ENCODE assay signal across 16 cellular contexts in genomic region chr18:27136208-27136535, GRCh38. TPM values are rescaled to one million over a fixed set of nuclear protein-coding genes. Genes with fewer than 3 reads are reported as not detected.
DNase-seq lines count a peak whose midpoint lies in the region; ATAC-seq and TF ChIP-seq lines count a peak whose summit lies in the region.
"Had no signal": no experiment of that assay in that cellular context is flagged by ENCODE, and none has a peak within 500 bp of the region (broad histone marks: within the 10 kb centered on the region; RNA-seq: fewer than 3 reads in every experiment).

No MANE protein-coding gene starts in this region.

- H3K4me3 ChIP-seq in upper lobe of right lung: no peak overlapping the region
- H3K4me3 ChIP-seq: tibial artery had no signal

- no peak overlapping the region for H3K27ac ChIP-seq in upper lobe of right lung
- H3K27ac ChIP-seq: neutrophil, tibial artery had no signal

- in situ Hi-C loops in GM13976 (cut with MboI; ENCODE audit: low sequenced_read_pairs, unreplicated experiment): no loop called here

- no peaks in the 10 kb centered on the region for H3K9me3 ChIP-seq in upper lobe of right lung
- H3K9me3 ChIP-seq: neutrophil, tibial artery had no signal

- no peaks in the 10 kb centered on the region for H3K4me1 ChIP-seq in upper lobe of right lung
- H3K4me1 ChIP-seq: tibial artery had no signal

- no peaks in the 10 kb centered on the region for H3K27me3 ChIP-seq in upper lobe of right lung
- H3K27me3 ChIP-seq: neutrophil, tibial artery had no signal

- intact Hi-C loops in upper lobe of right lung (cut with DNase I) (no loop called here), cardiac septum (cut with DNase I) (no loop called here)

- ATAC-seq in upper lobe of right lung: peak; percentile 96
- ATAC-seq in HG02981 (IDR thresholded peaks at IDR 0.05; ENCODE audit: unreplicated experiment): no peak
- ATAC-seq: SK-N-SH treated with all-trans-retinoic acid at 6 μM for 48 hours had no signal

- no peaks in the 10 kb centered on the region for H3K36me3 ChIP-seq in upper lobe of right lung
- H3K36me3 ChIP-seq: neutrophil, tibial artery had no signal

- TF ChIP-seq CTCF in upper lobe of right lung (IDR thresholded peaks at IDR 0.05): no peak
- TF ChIP-seq CTCF in GM13976 (IDR thresholded peaks at IDR 0.05; ENCODE audit: borderline replicate concordance, control extremely low read depth, extremely low read depth, insufficient read depth, missing control alignments): no peak

- peak; percentile 3 for DNase-seq in HS-27A (ENCODE audit: low read depth)
- DNase-seq in SW480 (ENCODE audit: low spot score): peak; percentile 54
- DNase-seq in iPS-NIHi11 (ENCODE audit: low spot score): peak; percentile 63
- DNase-seq in upper lobe of right lung: no peak
- no peak for DNase-seq in cardiac septum (ENCODE audit: low spot score)
- no peak for DNase-seq in GM13976 (ENCODE audit: low spot score)
- DNase-seq: activated CD4-positive, CD25-positive, alpha-beta regulatory T cell; foreskin melanocyte; NCI-H1436 treated with DMSO at 0.1 percent for 48 hours; NCI-H774; tibial artery had no signal

RNA-seq across cellular contexts. Expression of gene CHST9, which starts 48.9 kb away (rescaled TPM):
- total RNA-seq in upper lobe of right lung (0.03 TPM), cardiac septum (not detected)
- total RNA-seq: dermis microvascular lymphatic vessel endothelial cell, lung microvascular endothelial cell had no signal

Comparison
In these comparisons a context has a peak if more than half of its experiments do, and no peak if none do; other contexts are left out.
1. DNase-seq: peak in HS-27A (single experiment), SW480 (single experiment) and iPS-NIHi11 (single experiment); none in upper lobe of right lung (single experiment), cardiac septum (single experiment) and GM13976 (single experiment).